In genomic region chr3:31693346-31693745, GRCh38 we compare ENCODE assay signal across 27 cellular contexts.
"Had no signal": no experiment of that assay in that cellular context is flagged by ENCODE, and none has a peak within 500 bp of the region (broad histone marks: within the 10 kb centered on the region; RNA-seq: fewer than 3 reads in every experiment).

No MANE protein-coding gene starts in this region.

- H3K4me3 Mint-ChIP-seq: naive thymus-derived CD4-positive, alpha-beta T cell; natural killer cell treated with Interleukin-12 subunit alpha and Interleukin-12 subunit beta and Interleukin-15 and Interleukin-18, amount 100 ng/mL, for 72 hours; stimulated activated memory B cell treated with anti-CD40 and anti-IgM and Interleukin-4, amounts not matched to agents 10 μg/mL and 1 μg/mL and 100 μg/mL, for 72 hours; stimulated activated naive CD8-positive, alpha-beta T cell treated with anti-CD3 and anti-CD28 coated beads, Interleukin-15, amount 100 ng/mL, for 72 hours; type B pancreatic cell had no signal

- DNase-seq: hippocampal formation; kidney glomerular epithelial cell; left cardiac atrium; midbrain; mucosa of descending colon; naive thymus-derived CD4-positive, alpha-beta T cell; ovary; posterior cingulate gyrus; retina; sigmoid colon; small intestine; stimulated activated CD4-positive, alpha-beta T cell treated with anti-CD3 and anti-CD28 coated beads, Interleukin-1b, Interleukin-23, amount 100 ng/mL, for 48 hours; stimulated activated CD4-positive, alpha-beta T cell treated with anti-CD3 and anti-CD28 coated beads, Interleukin-2, amount 100 ng/mL, for 48 hours; stimulated activated CD4-positive, alpha-beta T cell treated with anti-CD3 and anti-CD28 coated beads, Interleukin-4, amount 100 ng/mL, for 4 hours; stimulated activated CD8-positive, alpha-beta memory T cell treated with anti-CD3 and anti-CD28 coated beads, Interleukin-4, amount 100 ng/mL, for 48 hours; stimulated activated naive CD4-positive, alpha-beta T cell treated with Interleukin-2 at 50 U/mL for 16 hours; stimulated activated naive CD8-positive, alpha-beta T cell treated with anti-CD3 and anti-CD28 coated beads, Interleukin-15, amount 100 ng/mL, for 72 hours; substantia nigra; uterus had no signal

- ATAC-seq: left lobe of liver; mucosa of descending colon; naive thymus-derived CD4-positive, alpha-beta T cell; natural killer cell treated with Interleukin-12 subunit alpha and Interleukin-12 subunit beta and Interleukin-15 and Interleukin-18, amount 100 ng/mL, for 72 hours; stimulated activated memory B cell treated with anti-CD40 and anti-IgM and Interleukin-4, amounts not matched to agents 10 μg/mL and 1 μg/mL and 100 μg/mL, for 72 hours; stimulated activated naive CD8-positive, alpha-beta T cell treated with anti-CD3 and anti-CD28 coated beads, Interleukin-15, amount 100 ng/mL, for 72 hours had no signal

- H3K36me3 ChIP-seq: ovary, prostate gland, sigmoid colon, uterus had no signal

- H3K27ac Mint-ChIP-seq: naive thymus-derived CD4-positive, alpha-beta T cell; natural killer cell treated with Interleukin-12 subunit alpha and Interleukin-12 subunit beta and Interleukin-15 and Interleukin-18, amount 100 ng/mL, for 72 hours; stimulated activated memory B cell treated with anti-CD40 and anti-IgM and Interleukin-4, amounts not matched to agents 10 μg/mL and 1 μg/mL and 100 μg/mL, for 72 hours; type B pancreatic cell had no signal

- H3K27ac ChIP-seq: ovary, prostate gland, sigmoid colon, tibial nerve, uterus had no signal

- H3K4me3 ChIP-seq: lung, mucosa of descending colon, ovary, prostate gland, sigmoid colon, tibial nerve, uterus had no signal

- H3K27me3 Mint-ChIP-seq: naive thymus-derived CD4-positive, alpha-beta T cell; stimulated activated memory B cell treated with anti-CD40 and anti-IgM and Interleukin-4, amounts not matched to agents 10 μg/mL and 1 μg/mL and 100 μg/mL, for 72 hours; stimulated activated naive CD8-positive, alpha-beta T cell treated with anti-CD3 and anti-CD28 coated beads, Interleukin-15, amount 100 ng/mL, for 72 hours; type B pancreatic cell had no signal

- H3K27me3 ChIP-seq: ovary, sigmoid colon, tibial nerve, uterus had no signal

- H3K4me1 ChIP-seq: prostate gland, uterus had no signal

- FAIRE-seq: keratinocyte, small intestine had no signal

- H3K9me3 ChIP-seq: mucosa of descending colon, ovary, prostate gland, sigmoid colon, tibial nerve, uterus had no signal
